Comparison of ENCODE assay signal across 20 cellular contexts in genomic region chr20:19770375-19770774, GRCh38. TPM values are rescaled to one million over a fixed set of nuclear protein-coding genes. Genes with fewer than 3 reads are reported as not detected.
A peak's percentile ranks its signal among the peaks of the same experiment; 100 is the strongest.
DNase-seq lines count a peak whose midpoint lies in the region; FAIRE-seq and TF ChIP-seq lines count a peak whose summit lies in the region.
"Had no signal": no experiment of that assay in that cellular context is flagged by ENCODE, and none has a peak within 500 bp of the region (broad histone marks: within the 10 kb centered on the region; RNA-seq: fewer than 3 reads in every experiment).

No MANE protein-coding gene starts in this region.

- H3K27ac Mint-ChIP-seq in mesothelial cell of epicardium: peak overlapping the region; percentile 80
- H3K27ac Mint-ChIP-seq: CD8-positive, alpha-beta memory T cell had no signal

- FAIRE-seq in kidney (lab: Jason Lieb, UNC): no peak
- FAIRE-seq: GM12892 had no signal

- no peak overlapping the region for H3K27ac ChIP-seq in kidney (ENCODE audit: low read depth in 2 of 2, low read length in 2 of 2)
- H3K27ac ChIP-seq: GM23248 had no signal

- TF ChIP-seq CTCF in fibroblast of villous mesenchyme (IDR thresholded peaks at IDR 0.05; ENCODE audit: insufficient read depth, low read depth, low read length): no peak
- TF ChIP-seq CTCF in mesothelial cell of epicardium (IDR thresholded peaks at IDR 0.05; ENCODE audit: unreplicated experiment): no peak
- no peak for TF ChIP-seq CTCF in kidney (IDR thresholded peaks at IDR 0.05; ENCODE audit: borderline replicate concordance, extremely low read depth, insufficient read depth)

- H3K4me1 ChIP-seq in kidney (ENCODE audit: control insufficient read depth in 1 of 2, insufficient read depth in 1 of 2, low read depth in 1 of 2, low read length in 2 of 2): peaks cover 9 to 12% of the 10 kb centered on the region in 2 donors

- DNase-seq in NCI-H2171 treated with DMSO at 0.1 percent for 48 hours (lab: John Stamatoyannopoulos, UW) (peak; percentile 34), NCI-H2171 (lab: John Stamatoyannopoulos, UW) (no peak), fibroblast of villous mesenchyme (ENCODE audit: low read depth) (peak; percentile 18), mesothelial cell of epicardium (ENCODE audit: low spot score in 2 of 2, unreplicated experiment in 2 of 2) (no peak), EL (no peak), cerebellum (ENCODE audit: low spot score) (no peak), kidney (no peak), NCI-H1436 (lab: John Stamatoyannopoulos, UW) (no peak)
- DNase-seq: 8988T; CD8-positive, alpha-beta memory T cell; GM23248; KG1; NCI-H146; NCI-H2081; NCI-H226; NCI-H526; NK-92 treated with Interleukin-12 subunit alpha and Interleukin-12 subunit beta, amount 100 ng/mL, for 24 hours; SHP77 treated with DMSO at 0.1 percent for 48 hours had no signal

- no peak overlapping the region for H3K9ac ChIP-seq in kidney (ENCODE audit: low read length in 2 of 2)
- H3K9ac ChIP-seq: GM23248 had no signal

- peaks cover 63% of the 10 kb centered on the region for H3K4me1 Mint-ChIP-seq in mesothelial cell of epicardium
- H3K4me1 Mint-ChIP-seq: CD8-positive, alpha-beta memory T cell had no signal

- no peaks in the 10 kb centered on the region for H3K36me3 Mint-ChIP-seq in mesothelial cell of epicardium
- H3K36me3 Mint-ChIP-seq: CD8-positive, alpha-beta memory T cell had no signal

- H3K9me3 Mint-ChIP-seq in mesothelial cell of epicardium: no peaks in the 10 kb centered on the region

- H3K27me3 Mint-ChIP-seq in mesothelial cell of epicardium (ENCODE audit: low read depth): no peaks in the 10 kb centered on the region

- no peak overlapping the region for H3K4me3 ChIP-seq in fibroblast of villous mesenchyme (ENCODE audit: low read depth, low read length)
- no peak overlapping the region for H3K4me3 ChIP-seq in kidney (ENCODE audit: low read length in 2 of 2)
- H3K4me3 ChIP-seq: GM23248 had no signal

- no peak overlapping the region for H3K4me3 Mint-ChIP-seq in mesothelial cell of epicardium
- H3K4me3 Mint-ChIP-seq: CD8-positive, alpha-beta memory T cell had no signal

- H3K9me3 ChIP-seq in kidney (ENCODE audit: control insufficient read depth in 1 of 2, low read length in 2 of 2): no peaks in the 10 kb centered on the region

- intact Hi-C loops in kidney (cut with DNase I): no loop called here

- H3K36me3 ChIP-seq in kidney (ENCODE audit: control insufficient read depth in 1 of 2, insufficient read depth in 2 of 2, low read length in 2 of 2): no peaks in the 10 kb centered on the region

RNA-seq across cellular contexts. Expression of gene RIN2, which starts 12.3 kb away (rescaled TPM):
- total RNA-seq in fibroblast of villous mesenchyme: 57.7 and 102 TPM in 2 replicates
- 57.9 to 63.1 TPM (median 59.4 TPM) in 3 replicates for total RNA-seq in mesothelial cell of epicardium
- total RNA-seq in cerebellum: 37.4 TPM
- 109 TPM for total RNA-seq in kidney
- 20.2 TPM for polyA plus RNA-seq in kidney (ENCODE audit: insufficient read depth, low read depth, low replicate concordance)
- total RNA-seq: OCI-LY7 had no signal
- polyA plus RNA-seq: CD8-positive, alpha-beta memory T cell had no signal

Comparison
In these comparisons a context has a peak if more than half of its experiments do, and no peak if none do; other contexts are left out.
1. DNase-seq: peak in NCI-H2171 treated with DMSO at 0.1 percent for 48 hours (single experiment) and fibroblast of villous mesenchyme (single experiment); none in NCI-H2171 (single experiment), mesothelial cell of epicardium (0 of 2), EL (single experiment), cerebellum (single experiment), kidney (single experiment) and NCI-H1436 (single experiment).